Comparison of ENCODE assay signal across 28 cellular contexts in the genomic region with DNA sequence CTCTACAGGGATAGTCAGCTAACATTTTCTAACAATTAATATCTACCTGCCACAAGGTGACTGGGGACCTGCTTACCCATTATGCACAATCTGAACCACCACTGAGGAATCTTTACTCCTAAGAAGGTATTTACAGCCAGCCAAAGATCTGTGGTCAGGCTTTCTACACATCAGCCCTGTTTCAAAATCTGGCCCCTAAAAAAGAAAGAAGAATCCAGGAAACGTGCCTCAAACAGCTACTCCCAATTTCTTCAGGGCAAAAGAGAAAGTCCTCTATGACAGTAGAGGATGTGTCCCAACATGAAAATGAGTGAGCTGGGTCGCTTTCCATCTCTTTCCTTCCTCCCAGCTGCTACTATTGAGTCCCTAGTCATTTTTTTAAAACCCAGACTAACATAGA.
A peak's percentile ranks its signal among the peaks of the same experiment; 100 is the strongest.
DNase-seq lines count a peak whose midpoint lies in the region; ATAC-seq and TF ChIP-seq lines count a peak whose summit lies in the region.
"Had no signal": no experiment of that assay in that cellular context is flagged by ENCODE, and none has a peak within 500 bp of the region (broad histone marks: within the 10 kb centered on the region; RNA-seq: fewer than 3 reads in every experiment).

No MANE protein-coding gene starts in this region.

- no peaks in the 10 kb centered on the region for H3K9me3 ChIP-seq in muscle layer of duodenum (ENCODE audit: control insufficient read depth in 1 of 2, low read length in 2 of 2)
- H3K9me3 ChIP-seq: Peyer's patch, suprapubic skin, upper lobe of right lung had no signal

- no peak overlapping the region for H3K4me3 ChIP-seq in choroid plexus epithelial cell (ENCODE audit: low read depth, low read length)
- no peak overlapping the region for H3K4me3 ChIP-seq in muscle layer of duodenum (ENCODE audit: low read depth in 1 of 2, low read length in 2 of 2)
- H3K4me3 ChIP-seq: Peyer's patch, smooth muscle cell, suprapubic skin, upper lobe of right lung had no signal

- ATAC-seq in GM18505 (IDR thresholded peaks at IDR 0.05; ENCODE audit: unreplicated experiment): no peak
- ATAC-seq: HCT116 had no signal

- H3K27ac ChIP-seq in muscle layer of duodenum (ENCODE audit: low read length): peak overlapping the region; percentile 14
- H3K27ac ChIP-seq: epithelial cell of prostate, suprapubic skin, upper lobe of right lung had no signal

- no peak for TF ChIP-seq POLR2A in GM18505 (IDR thresholded peaks at IDR 0.05; ENCODE audit: borderline replicate concordance, extremely low read depth, insufficient read depth, insufficient read length)

- peak; percentile 6 for DNase-seq in EH (ENCODE audit: low read depth)
- DNase-seq in NOMO-1 (lab: John Stamatoyannopoulos, UW; ENCODE audit: unreplicated experiment in 2 of 2): peak; percentile 60 to 68
- DNase-seq in choroid plexus epithelial cell (ENCODE audit: low read depth): peak; percentile 57
- no peak for DNase-seq in GOT3 (lab: John Stamatoyannopoulos, UW)
- no peak for DNase-seq in GDM1 (lab: John Stamatoyannopoulos, UW)
- DNase-seq in HK-2 (ENCODE audit: unreplicated experiment): no peak
- DNase-seq: activated CD4-positive, alpha-beta T cell treated with anti-CD3 and anti-CD28 coated beads for 48 hours; activated CD8-positive, alpha-beta memory T cell treated with anti-CD3 and anti-CD28 coated beads for 24 hours; activated naive CD4-positive, alpha-beta T cell treated with anti-CD3 and anti-CD28 coated beads, Interleukin-2, amount 50 U/mL, for 16 hours; activated T-cell treated with anti-CD3 and anti-CD28 coated beads for 4 hours; amniotic stem cell; CD4-positive, alpha-beta memory T cell; islet precursor cell; NCI-H1105; NCI-H187; NCI-H524; Peyer's patch; right cardiac atrium; SHP77 treated with DMSO at 0.1 percent for 48 hours; stimulated activated naive CD4-positive, alpha-beta T cell; T-helper 9 cell; upper lobe of right lung had no signal

- no peaks in the 10 kb centered on the region for H3K27me3 ChIP-seq in muscle layer of duodenum (ENCODE audit: low read depth, low read length)
- H3K27me3 ChIP-seq: Peyer's patch, suprapubic skin, upper lobe of right lung had no signal

- H3K4me1 ChIP-seq in muscle layer of duodenum (ENCODE audit: control insufficient read depth in 1 of 2, insufficient read depth in 2 of 2, low read length in 2 of 2): peaks cover 0 to 10% of the 10 kb centered on the region in 2 donors

- peaks cover 0 to 3% of the 10 kb centered on the region in 2 donors for H3K36me3 ChIP-seq in muscle layer of duodenum (ENCODE audit: control insufficient read depth in 1 of 2, insufficient read depth in 2 of 2, low read length in 2 of 2)
- H3K36me3 ChIP-seq: Peyer's patch, suprapubic skin, upper lobe of right lung had no signal

- TF ChIP-seq CTCF in choroid plexus epithelial cell (conservative IDR thresholded peaks at IDR 0.05; ENCODE audit: low read depth, low read length): no peak

Comparison
In these comparisons a context has a peak if more than half of its experiments do, and no peak if none do; other contexts are left out.
1. DNase-seq: peak in EH (single experiment), NOMO-1 (2 of 2) and choroid plexus epithelial cell (single experiment); none in GOT3 (single experiment), GDM1 (single experiment) and HK-2 (single experiment).